28 cellular contexts compared by ENCODE assay signal in the genomic region with DNA sequence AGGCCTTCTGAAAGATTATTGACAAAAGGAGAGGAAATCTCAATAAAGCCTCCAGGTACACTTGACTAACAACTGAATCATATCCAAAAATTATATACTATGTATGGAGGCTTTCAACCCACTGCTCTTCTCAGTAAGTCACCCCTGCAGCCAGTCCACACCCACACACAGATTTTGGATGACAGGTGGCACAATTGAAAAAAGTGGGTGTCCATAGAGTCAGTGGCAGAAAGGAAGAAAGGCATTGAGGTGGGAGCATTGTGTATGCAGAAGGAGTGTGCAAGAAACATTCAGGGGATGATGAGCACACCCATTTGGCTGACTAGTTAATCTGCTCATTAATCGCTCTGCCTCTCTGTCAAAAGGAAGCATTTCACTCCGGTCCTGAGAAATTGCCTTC.
"Had no signal": no experiment of that assay in that cellular context is flagged by ENCODE, and none has a peak within 500 bp of the region (broad histone marks: within the 10 kb centered on the region; RNA-seq: fewer than 3 reads in every experiment).

No MANE protein-coding gene starts in this region.

- H3K27ac ChIP-seq: colonic mucosa, coronary artery, dorsolateral prefrontal cortex, epithelial cell of prostate, esophagus squamous epithelium, foreskin keratinocyte, gastrocnemius medialis, gastroesophageal sphincter, heart left ventricle, heart right ventricle, hepatocyte had no signal

- H3K4me3 Mint-ChIP-seq: dendritic cell treated with granulocyte-macrophage colony-stimulating factor and Interleukin-4, amounts not matched to agents 40 ng/mL and 50 ng/mL, for 4 days; effector memory CD8-positive, alpha-beta T cell; endodermal cell had no signal

- H3K27ac Mint-ChIP-seq: dendritic cell treated with granulocyte-macrophage colony-stimulating factor and Interleukin-4, amounts not matched to agents 40 ng/mL and 50 ng/mL, for 4 days; effector memory CD8-positive, alpha-beta T cell; endodermal cell had no signal

- FAIRE-seq: endometrium, endothelial cell of umbilical vein, frontal cortex had no signal

- H3K4me1 Mint-ChIP-seq: endodermal cell had no signal

- H3K27me3 ChIP-seq: colonic mucosa, dorsolateral prefrontal cortex, esophagus squamous epithelium, gastrocnemius medialis, heart left ventricle, heart right ventricle, hepatocyte had no signal

- ATAC-seq: effector memory CD8-positive, alpha-beta T cell; esophagus mucosa; foreskin keratinocyte; gastrocnemius medialis; gastroesophageal sphincter; heart left ventricle; heart right ventricle had no signal

- H3K4me3 ChIP-seq: colonic mucosa, coronary artery, dorsolateral prefrontal cortex, esophagus squamous epithelium, gastrocnemius medialis, gastroesophageal sphincter, heart left ventricle, heart right ventricle, hepatocyte had no signal

- H3K4me1 ChIP-seq: colonic mucosa, esophagus squamous epithelium, foreskin keratinocyte, gastrocnemius medialis, gastroesophageal sphincter, heart left ventricle, heart right ventricle had no signal

- H3K9me3 Mint-ChIP-seq: effector memory CD8-positive, alpha-beta T cell; endodermal cell had no signal

- H3K36me3 ChIP-seq: colonic mucosa, esophagus squamous epithelium, gastrocnemius medialis, gastroesophageal sphincter, heart left ventricle, heart right ventricle had no signal

- H3K9me3 ChIP-seq: colonic mucosa, esophagus squamous epithelium had no signal

- DNase-seq: colonic mucosa; cortex of kidney; dermis blood vessel endothelial cell; dorsolateral prefrontal cortex; effector CD4-positive, alpha-beta T cell; effector CD8-positive, alpha-beta T cell; effector memory CD4-positive, alpha-beta T cell; effector memory CD8-positive, alpha-beta T cell; endodermal cell; erythroblast; esophagus squamous epithelium; foreskin fibroblast; foreskin keratinocyte; foreskin melanocyte; gastrocnemius medialis; glutamatergic neuron; heart left ventricle; heart right ventricle; hippocampal formation had no signal
